21 cellular contexts compared by ENCODE assay signal in genomic region chr13:113327766-113328391, GRCh38. TPM values are rescaled to one million over a fixed set of nuclear protein-coding genes. Genes with fewer than 3 reads are reported as not detected.
DNase-seq lines count a peak whose midpoint lies in the region; ATAC-seq, FAIRE-seq and TF ChIP-seq lines count a peak whose summit lies in the region.
"Had no signal": no experiment of that assay in that cellular context is flagged by ENCODE, and none has a peak within 500 bp of the region (broad histone marks: within the 10 kb centered on the region; RNA-seq: fewer than 3 reads in every experiment).

No MANE protein-coding gene starts in this region.

- H3K27ac ChIP-seq in DND-41 (ENCODE audit: low read length): no peak overlapping the region
- no peak overlapping the region for H3K27ac ChIP-seq in endothelial cell of umbilical vein (ENCODE audit: insufficient read depth, low read depth, low read length)
- no peak overlapping the region for H3K27ac ChIP-seq in CD4-positive, alpha-beta T cell (ENCODE audit: low read depth, low read length)
- H3K27ac ChIP-seq: RWPE1, sigmoid colon, suprapubic skin had no signal

- H3K4me1 ChIP-seq in DND-41 (ENCODE audit: insufficient read depth, low read length): no peaks in the 10 kb centered on the region
- no peaks in the 10 kb centered on the region for H3K4me1 ChIP-seq in endothelial cell of umbilical vein (ENCODE audit: control insufficient read depth, extremely low read depth, insufficient read depth, low read length)
- H3K4me1 ChIP-seq: sigmoid colon had no signal

- FAIRE-seq in endothelial cell of umbilical vein (lab: Jason Lieb, UNC): no peak
- FAIRE-seq: G401.6, GM12892, H1 had no signal

- intact Hi-C loops in endothelial cell of umbilical vein (cut with micrococcal nuclease): no loop called here
- intact Hi-C loops in CD4-positive, alpha-beta T cell (cut with DNase I, micrococcal nuclease): no loop called here
- intact Hi-C loops in activated T-helper 2 cell treated with anti-CD3 and anti-CD28 coated beads, Interferon-gamma antibody, Interleukin-2, Interleukin-4, amounts not matched to agents 10 μg/mL and 5 μg/mL and 100 μg/mL, durations not matched to agents 14 hours and 24 hours and 36 hours (cut with micrococcal nuclease): no loop called here

- dilution Hi-C loops in endothelial cell of umbilical vein (cut with MboI; ENCODE audit: extremely low pct_ligation_motif_present, low sequenced_read_pairs): no loop called here

- H3K79me2 ChIP-seq in DND-41 (ENCODE audit: insufficient read depth, low read length) (no peaks in the 10 kb centered on the region), endothelial cell of umbilical vein (ENCODE audit: control insufficient read depth, insufficient read depth, low read length) (no peaks in the 10 kb centered on the region)

- TF ChIP-seq CTCF in DND-41 (IDR thresholded peaks at IDR 0.05; ENCODE audit: borderline replicate concordance, extremely low read depth, low read length, poor library complexity, severe bottlenecking): no peak
- no peak for TF ChIP-seq CTCF in endothelial cell of umbilical vein (IDR thresholded peaks at IDR 0.05; ENCODE audit: extremely low read depth in 1 of 2, insufficient read depth in 1 of 2, low read depth in 1 of 2, low read length in 2 of 2)
- no peak for TF ChIP-seq CTCF in nephron progenitor cell (IDR thresholded peaks at IDR 0.05)
- TF ChIP-seq CTCF in CD4-positive, alpha-beta T cell (IDR thresholded peaks at IDR 0.05): no peak

- in situ Hi-C loops in KBM-7 (cut with MboI; ENCODE audit: low pct_unique_long_range_greater_than_20kb, low sequenced_read_pairs): no loop called here

- POLR2A ChIA-PET in endothelial cell of umbilical vein (lab: Charles Lee): no interaction called here
- POLR2A ChIA-PET in CD4-positive, alpha-beta T cell (lab: Charles Lee): no interaction called here

- H3K4me3 Mint-ChIP-seq in nephron progenitor cell: no peak overlapping the region
- H3K4me3 Mint-ChIP-seq in CD4-positive, alpha-beta T cell: no peak overlapping the region
- H3K4me3 Mint-ChIP-seq in activated T-helper 2 cell treated with anti-CD3 and anti-CD28 coated beads, Interferon-gamma antibody, Interleukin-2, Interleukin-4, amounts not matched to agents 10 μg/mL and 5 μg/mL and 100 μg/mL, durations not matched to agents 14 hours and 24 hours and 36 hours (ENCODE audit: low read depth): no peak overlapping the region
- H3K4me3 Mint-ChIP-seq: activated T-helper 17 cell treated with anti-CD3 and anti-CD28 coated beads, Interleukin-2, amount 50 U/mL, for 72 hours; B cell had no signal

- CTCF ChIA-PET in endothelial cell of umbilical vein (lab: Charles Lee): interaction anchor here (1.6 kb wide), 1 partner anchor 9 kb away, joined by 4 read pairs; no protein-coding TSS in a partner anchor
- CTCF ChIA-PET in CD4-positive, alpha-beta T cell (lab: Charles Lee): no interaction called here

- no peaks in the 10 kb centered on the region for H3K9me3 Mint-ChIP-seq in nephron progenitor cell
- H3K9me3 Mint-ChIP-seq in CD4-positive, alpha-beta T cell: no peaks in the 10 kb centered on the region
- no peaks in the 10 kb centered on the region for H3K9me3 Mint-ChIP-seq in activated T-helper 2 cell treated with anti-CD3 and anti-CD28 coated beads, Interferon-gamma antibody, Interleukin-2, Interleukin-4, amounts not matched to agents 10 μg/mL and 5 μg/mL and 100 μg/mL, durations not matched to agents 14 hours and 24 hours and 36 hours
- H3K9me3 Mint-ChIP-seq: activated T-helper 17 cell treated with anti-CD3 and anti-CD28 coated beads, Interleukin-2, amount 50 U/mL, for 72 hours had no signal

- no peak overlapping the region for H2AFZ ChIP-seq in DND-41 (ENCODE audit: low read depth, low read length)
- H2AFZ ChIP-seq in endothelial cell of umbilical vein (ENCODE audit: low read depth, low read length): no peak overlapping the region

- TF ChIP-seq POLR2A in endothelial cell of umbilical vein (IDR thresholded peaks at IDR 0.05; ENCODE audit: low read depth, low read length): peak; percentile 36

- no TSS peak for BruUV-seq in endothelial cell of umbilical vein (replicated peaks; lab: Mats Ljungman, UMichigan)

- DNase-seq in DND-41 (no peak), KBM-7 (peak; percentile 48), endothelial cell of umbilical vein (ENCODE audit: low read depth, low spot score) (no peak), nephron progenitor cell (no peak)
- no peak for DNase-seq in CD4-positive, alpha-beta T cell
- no peak for DNase-seq in activated T-helper 2 cell treated with anti-CD3 and anti-CD28 coated beads, Interferon-gamma antibody, Interleukin-2, Interleukin-4, amounts not matched to agents 10 μg/mL and 5 μg/mL and 100 μg/mL, durations not matched to agents 14 hours and 24 hours and 36 hours (ENCODE audit: low spot score)
- DNase-seq in effector CD8-positive, alpha-beta T cell (lab: John Stamatoyannopoulos, UW): no peak
- DNase-seq: amniotic stem cell; Calu3; cerebellar nuclear complex; NCI-H1092 treated with DMSO at 0.1 percent for 48 hours; sigmoid colon; stimulated activated CD4-positive, alpha-beta T cell treated with anti-CD3 and anti-CD28 coated beads, Interleukin-1b, Interleukin-23, amount 100 ng/mL, for 48 hours had no signal

- no peaks in the 10 kb centered on the region for H3K27me3 ChIP-seq in DND-41 (ENCODE audit: insufficient read depth, low read length, poor library complexity)
- no peaks in the 10 kb centered on the region for H3K27me3 ChIP-seq in endothelial cell of umbilical vein (ENCODE audit: control insufficient read depth in 2 of 2, insufficient read depth in 2 of 2, low read length in 2 of 2)
- H3K27me3 ChIP-seq in CD4-positive, alpha-beta T cell (ENCODE audit: control insufficient read depth, insufficient read depth, low read length): no peaks in the 10 kb centered on the region
- H3K27me3 ChIP-seq: sigmoid colon, suprapubic skin had no signal

- H3K4me2 ChIP-seq in DND-41 (ENCODE audit: insufficient read depth, low read length): no peak overlapping the region
- H3K4me2 ChIP-seq in endothelial cell of umbilical vein (ENCODE audit: insufficient read depth, low read length): no peak overlapping the region

- peaks cover 16% of the 10 kb centered on the region for H3K36me3 ChIP-seq in DND-41 (ENCODE audit: insufficient read depth, low read length)
- H3K36me3 ChIP-seq in endothelial cell of umbilical vein (ENCODE audit: control insufficient read depth in 2 of 2, extremely low read depth in 1 of 2, insufficient read depth in 2 of 2, low read length in 2 of 2): peaks cover 3 to 8% of the 10 kb centered on the region in 2 experiments

- H3K27ac Mint-ChIP-seq in nephron progenitor cell: peak overlapping the region; percentile 80
- H3K27ac Mint-ChIP-seq in CD4-positive, alpha-beta T cell: no peak overlapping the region
- H3K27ac Mint-ChIP-seq in activated T-helper 2 cell treated with anti-CD3 and anti-CD28 coated beads, Interferon-gamma antibody, Interleukin-2, Interleukin-4, amounts not matched to agents 10 μg/mL and 5 μg/mL and 100 μg/mL, durations not matched to agents 14 hours and 24 hours and 36 hours: no peak overlapping the region
- H3K27ac Mint-ChIP-seq: activated T-helper 17 cell treated with anti-CD3 and anti-CD28 coated beads, Interleukin-2, amount 50 U/mL, for 72 hours; B cell had no signal

- no peaks in the 10 kb centered on the region for H3K9me3 ChIP-seq in DND-41 (ENCODE audit: insufficient read depth, low read length, severe bottlenecking)
- H3K9me3 ChIP-seq in endothelial cell of umbilical vein (replicated peaks; ENCODE audit: control insufficient read depth, insufficient read depth, low read length): no peaks in the 10 kb centered on the region
- H3K9me3 ChIP-seq in CD4-positive, alpha-beta T cell (ENCODE audit: control insufficient read depth, low read length): no peaks in the 10 kb centered on the region
- H3K9me3 ChIP-seq: sigmoid colon, suprapubic skin had no signal

- H3K36me3 Mint-ChIP-seq in nephron progenitor cell (ENCODE audit: low read depth): peaks cover 17% of the 10 kb centered on the region
- peaks cover 25% of the 10 kb centered on the region for H3K36me3 Mint-ChIP-seq in CD4-positive, alpha-beta T cell (ENCODE audit: low read depth)
- peaks cover 12% of the 10 kb centered on the region for H3K36me3 Mint-ChIP-seq in activated T-helper 2 cell treated with anti-CD3 and anti-CD28 coated beads, Interferon-gamma antibody, Interleukin-2, Interleukin-4, amounts not matched to agents 10 μg/mL and 5 μg/mL and 100 μg/mL, durations not matched to agents 14 hours and 24 hours and 36 hours (ENCODE audit: low read depth)

- ATAC-seq in DND-41 (ENCODE audit: insufficient read depth, low read depth): peak; percentile 36; the same call in 2 of the 3 replicates
- ATAC-seq in CD4-positive, alpha-beta T cell (ENCODE audit: poor library complexity): no peak
- ATAC-seq in HG03571 (IDR thresholded peaks at IDR 0.05; ENCODE audit: unreplicated experiment): no peak
- ATAC-seq: activated T-helper 17 cell treated with anti-CD3 and anti-CD28 coated beads, Interleukin-2, amount 50 U/mL, for 72 hours had no signal

- H3K9ac ChIP-seq in DND-41 (ENCODE audit: low read depth, low read length): no peak overlapping the region
- H3K9ac ChIP-seq in endothelial cell of umbilical vein (replicated peaks; ENCODE audit: extremely low read depth, insufficient read depth, low read length): no peak overlapping the region

- H4K20me1 ChIP-seq in DND-41 (ENCODE audit: insufficient read depth, low read length) (peaks cover 6% of the 10 kb centered on the region), endothelial cell of umbilical vein (replicated peaks; ENCODE audit: control insufficient read depth, extremely low read depth, insufficient read depth, low read length) (no peaks in the 10 kb centered on the region)

- H3K4me1 Mint-ChIP-seq in nephron progenitor cell: peaks cover 9% of the 10 kb centered on the region
- H3K4me1 Mint-ChIP-seq in CD4-positive, alpha-beta T cell (ENCODE audit: low read depth): no peaks in the 10 kb centered on the region
- H3K4me1 Mint-ChIP-seq in activated T-helper 2 cell treated with anti-CD3 and anti-CD28 coated beads, Interferon-gamma antibody, Interleukin-2, Interleukin-4, amounts not matched to agents 10 μg/mL and 5 μg/mL and 100 μg/mL, durations not matched to agents 14 hours and 24 hours and 36 hours (ENCODE audit: low read depth): no peaks in the 10 kb centered on the region
- H3K4me1 Mint-ChIP-seq: activated T-helper 17 cell treated with anti-CD3 and anti-CD28 coated beads, Interleukin-2, amount 50 U/mL, for 72 hours; B cell had no signal

- H3K27me3 Mint-ChIP-seq in nephron progenitor cell (ENCODE audit: low read depth, poor library complexity): no peaks in the 10 kb centered on the region
- H3K27me3 Mint-ChIP-seq in CD4-positive, alpha-beta T cell: no peaks in the 10 kb centered on the region
- no peaks in the 10 kb centered on the region for H3K27me3 Mint-ChIP-seq in activated T-helper 2 cell treated with anti-CD3 and anti-CD28 coated beads, Interferon-gamma antibody, Interleukin-2, Interleukin-4, amounts not matched to agents 10 μg/mL and 5 μg/mL and 100 μg/mL, durations not matched to agents 14 hours and 24 hours and 36 hours (ENCODE audit: low read depth)
- H3K27me3 Mint-ChIP-seq: activated T-helper 17 cell treated with anti-CD3 and anti-CD28 coated beads, Interleukin-2, amount 50 U/mL, for 72 hours; B cell had no signal

- no peaks in the 10 kb centered on the region for H3K9me1 ChIP-seq in endothelial cell of umbilical vein (replicated peaks; ENCODE audit: control insufficient read depth, extremely low read depth, insufficient read depth, low read length)

- H3K4me3 ChIP-seq in DND-41 (ENCODE audit: low read depth in 1 of 2, low read length in 2 of 2): no peak overlapping the region
- H3K4me3 ChIP-seq in endothelial cell of umbilical vein (replicated peaks in 1 of 3; ENCODE audit: insufficient read depth in 1 of 3, low read depth in 1 of 3, low read length in 3 of 3): no peak overlapping the region
- H3K4me3 ChIP-seq: sigmoid colon, suprapubic skin had no signal

RNA-seq across cellular contexts. Expression of gene LAMP1, which starts 30.8 kb away (rescaled TPM):
- total RNA-seq in endothelial cell of umbilical vein: 285 and 286 TPM in 2 replicates
- 260 and 262 TPM in 2 replicates for polyA plus RNA-seq in endothelial cell of umbilical vein
- 233 and 241 TPM in 2 replicates for polyA plus RNA-seq in endothelial cell of umbilical vein (2011; cell fraction: cytosol; rRNA removed)
- 196 and 217 TPM in 2 replicates for polyA plus RNA-seq in endothelial cell of umbilical vein (2011; cell fraction: nucleus; rRNA removed)
- 349 and 423 TPM in 2 replicates for polyA plus RNA-seq in endothelial cell of umbilical vein (2012)
- polyA minus RNA-seq in endothelial cell of umbilical vein: 150 and 157 TPM in 2 replicates
- polyA minus RNA-seq in endothelial cell of umbilical vein (2011; cell fraction: cytosol; rRNA and poly(A)+ RNA removed): 67.3 TPM
- polyA minus RNA-seq in endothelial cell of umbilical vein (2011; cell fraction: nucleus; rRNA and poly(A)+ RNA removed): 49.2 and 55.3 TPM in 2 replicates
- total RNA-seq in CD4-positive, alpha-beta T cell: 10 to 100 TPM; 72.2 to 80.7 TPM
- total RNA-seq in activated T-helper 2 cell treated with anti-CD3 and anti-CD28 coated beads, Interferon-gamma antibody, Interleukin-2, Interleukin-4, amounts not matched to agents 10 μg/mL and 5 μg/mL and 100 μg/mL, durations not matched to agents 14 hours and 24 hours and 36 hours: 57.7 and 58.4 TPM in 2 replicates

RNA-seq across cellular contexts. Expression of gene GRTP1, which starts 36.1 kb away (rescaled TPM):
- not detected in 2 replicates for total RNA-seq in endothelial cell of umbilical vein
- polyA plus RNA-seq in endothelial cell of umbilical vein: not detected in 2 replicates
- polyA plus RNA-seq in endothelial cell of umbilical vein (2011; cell fraction: cytosol; rRNA removed): not detected in 2 replicates
- polyA plus RNA-seq in endothelial cell of umbilical vein (2011; cell fraction: nucleus; rRNA removed): not detected in 2 replicates
- polyA plus RNA-seq in endothelial cell of umbilical vein (2012): 0.44 and 0.67 TPM in 2 replicates
- polyA minus RNA-seq in endothelial cell of umbilical vein: not detected in 2 replicates
- polyA minus RNA-seq in endothelial cell of umbilical vein (2011; cell fraction: cytosol; rRNA and poly(A)+ RNA removed): 8.7 TPM
- polyA minus RNA-seq in endothelial cell of umbilical vein (2011; cell fraction: nucleus; rRNA and poly(A)+ RNA removed): not detected in 2 replicates
- under 1 TPM; 0.67 to 0.82 TPM for total RNA-seq in CD4-positive, alpha-beta T cell
- total RNA-seq in activated T-helper 2 cell treated with anti-CD3 and anti-CD28 coated beads, Interferon-gamma antibody, Interleukin-2, Interleukin-4, amounts not matched to agents 10 μg/mL and 5 μg/mL and 100 μg/mL, durations not matched to agents 14 hours and 24 hours and 36 hours: not detected in 2 replicates
- total RNA-seq: B cell had no signal
